8 cellular contexts compared by ENCODE assay signal in the genomic region with DNA sequence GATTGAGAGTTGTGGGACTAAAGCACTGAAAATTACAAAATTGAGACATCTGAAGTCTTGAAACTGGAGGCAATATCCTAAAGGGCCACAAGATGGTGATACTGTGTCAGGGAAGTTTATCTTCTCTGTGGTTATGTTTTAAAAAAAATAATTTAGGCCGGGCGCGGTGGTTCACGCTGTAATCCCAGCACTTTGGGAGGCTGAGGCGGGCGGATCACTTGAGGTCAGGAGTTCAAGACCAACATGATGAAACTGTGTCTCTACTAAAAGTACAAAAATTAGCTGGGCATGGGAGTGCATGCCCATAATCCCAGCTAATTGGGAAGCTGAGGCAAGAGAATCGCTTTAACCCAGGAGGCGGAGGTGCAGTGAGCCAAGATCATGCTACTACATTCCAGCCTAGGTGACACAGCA. TPM values are rescaled to one million over a fixed set of nuclear protein-coding genes. Genes with fewer than 3 reads are reported as not detected.
DNase-seq lines count a peak whose midpoint lies in the region; ATAC-seq and TF ChIP-seq lines count a peak whose summit lies in the region.

No MANE protein-coding gene starts in this region.

- no peak overlapping the region for H3K27ac Mint-ChIP-seq in glutamatergic neuron (ENCODE audit: unreplicated experiment)

- H3K27me3 Mint-ChIP-seq in glutamatergic neuron (ENCODE audit: unreplicated experiment): peaks cover 3% of the 10 kb centered on the region

- peak; percentile 69 for TF ChIP-seq CTCF in glutamatergic neuron (IDR thresholded peaks at IDR 0.05; ENCODE audit: partially characterized antibody, unreplicated experiment)

- H3K4me1 Mint-ChIP-seq in glutamatergic neuron (ENCODE audit: low read depth, unreplicated experiment): no peaks in the 10 kb centered on the region

- H3K9me3 Mint-ChIP-seq in glutamatergic neuron (ENCODE audit: unreplicated experiment): no peaks in the 10 kb centered on the region

- H3K36me3 Mint-ChIP-seq in glutamatergic neuron (ENCODE audit: unreplicated experiment): no peaks in the 10 kb centered on the region

- ATAC-seq in GM18498 (IDR thresholded peaks at IDR 0.05; ENCODE audit: unreplicated experiment): peak; percentile 66
- peak; percentile 73 for ATAC-seq in HG02981 (IDR thresholded peaks at IDR 0.05; ENCODE audit: unreplicated experiment)

- H3K4me3 Mint-ChIP-seq in glutamatergic neuron (ENCODE audit: unreplicated experiment): no peak overlapping the region

- peak; percentile 56 for DNase-seq in AG20443 (ENCODE audit: low spot score)
- DNase-seq in NCI-H2227 treated with DMSO at 0.1 percent for 48 hours (lab: John Stamatoyannopoulos, UW): peak; percentile 9
- DNase-seq in activated T-cell treated with anti-CD3 and anti-CD28 coated beads, Interleukin-2, amount 50 U/mL, for 1 hour: peak; percentile 27
- DNase-seq in glutamatergic neuron: no peak
- DNase-seq in pons (ENCODE audit: low spot score): peak; percentile 55
- no peak for DNase-seq in ureter (ENCODE audit: low spot score)

RNA-seq across cellular contexts. Expression of a gene that starts 17.9 kb away (rescaled TPM):
- total RNA-seq in glutamatergic neuron (ENCODE audit: unreplicated experiment) (39.6 TPM), ureter (64.2 TPM)

RNA-seq across cellular contexts. Expression of a gene that starts 55.9 kb away (rescaled TPM):
- total RNA-seq in glutamatergic neuron (ENCODE audit: unreplicated experiment) (33.2 TPM), ureter (44.7 TPM)

Comparison
In these comparisons a context has a peak if more than half of its experiments do, and no peak if none do; other contexts are left out.
1. DNase-seq: peak in AG20443 (single experiment), NCI-H2227 treated with DMSO at 0.1 percent for 48 hours (single experiment), activated T-cell treated with anti-CD3 and anti-CD28 coated beads, Interleukin-2, amount 50 U/mL, for 1 hour (single experiment) and pons (single experiment); none in glutamatergic neuron (single experiment) and ureter (single experiment).